ENCODE assay signal across 29 cellular contexts in the genomic region with DNA sequence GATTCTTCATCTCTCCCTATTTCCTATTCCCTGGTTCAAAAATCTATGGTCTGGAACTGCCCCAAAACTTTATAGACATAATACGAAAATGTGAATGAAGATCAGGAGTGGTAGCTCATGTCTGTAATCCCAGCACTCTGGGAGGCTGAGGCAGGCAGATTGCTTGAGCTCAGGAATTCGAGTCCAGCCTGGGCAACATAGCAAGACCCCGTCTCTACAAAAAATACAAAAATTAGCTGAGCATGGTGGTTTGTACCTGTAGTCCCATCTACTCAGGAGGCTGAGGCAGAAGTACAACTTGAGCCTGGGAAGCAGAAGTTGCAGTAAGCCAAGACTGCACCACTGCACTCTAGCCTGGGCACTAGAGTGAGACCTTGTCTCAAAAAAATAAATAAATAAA.
"Had no signal": no experiment of that assay in that cellular context is flagged by ENCODE, and none has a peak within 500 bp of the region (broad histone marks: within the 10 kb centered on the region; RNA-seq: fewer than 3 reads in every experiment).

No MANE protein-coding gene starts in this region.

- H3K4me1 Mint-ChIP-seq: stimulated activated effector memory CD8-positive, alpha-beta T cell treated with anti-CD3 and anti-CD28 coated beads, Interleukin-12 subunit alpha, Interleukin-12 subunit beta, amount 100 ng/mL, for 72 hours; stimulated activated memory B cell treated with anti-CD40 and anti-IgM and Interleukin-4, amounts not matched to agents 10 μg/mL and 1 μg/mL and 100 μg/mL, for 72 hours; stimulated activated naive B cell treated with anti-CD40 and anti-IgM and Interleukin-4, amounts not matched to agents 10 μg/mL and 1 μg/mL and 100 μg/mL, for 72 hours; stimulated activated naive CD8-positive, alpha-beta T cell treated with anti-CD3 and anti-CD28 coated beads, Interleukin-15, amount 100 ng/mL, for 72 hours had no signal

- H3K4me3 Mint-ChIP-seq: stimulated activated effector memory CD8-positive, alpha-beta T cell treated with anti-CD3 and anti-CD28 coated beads, Interleukin-12 subunit alpha, Interleukin-12 subunit beta, amount 100 ng/mL, for 72 hours; stimulated activated memory B cell treated with anti-CD40 and anti-IgM and Interleukin-4, amounts not matched to agents 10 μg/mL and 1 μg/mL and 100 μg/mL, for 72 hours; stimulated activated naive B cell treated with anti-CD40 and anti-IgM and Interleukin-4, amounts not matched to agents 10 μg/mL and 1 μg/mL and 100 μg/mL, for 72 hours; stimulated activated naive CD8-positive, alpha-beta T cell treated with anti-CD3 and anti-CD28 coated beads, Interleukin-15, amount 100 ng/mL, for 72 hours; stimulated activated naive CD8-positive, alpha-beta T cell treated with anti-CD3 and anti-CD28 coated beads, Interleukin-15, Interleukin-2, amounts not matched to agents 100 ng/mL and 50 ng/mL, for 24 hours; type B pancreatic cell had no signal

- H3K36me3 Mint-ChIP-seq: stimulated activated effector memory CD8-positive, alpha-beta T cell treated with anti-CD3 and anti-CD28 coated beads, Interleukin-12 subunit alpha, Interleukin-12 subunit beta, amount 100 ng/mL, for 72 hours; stimulated activated memory B cell treated with anti-CD40 and anti-IgM and Interleukin-4, amounts not matched to agents 10 μg/mL and 1 μg/mL and 100 μg/mL, for 72 hours; stimulated activated naive B cell treated with anti-CD40 and anti-IgM and Interleukin-4, amounts not matched to agents 10 μg/mL and 1 μg/mL and 100 μg/mL, for 72 hours had no signal

- H3K4me1 ChIP-seq: suprapubic skin, testis, thyroid gland, tibial artery, tibial nerve, upper lobe of left lung, upper lobe of right lung, uterus, vagina had no signal

- ATAC-seq: stimulated activated effector memory CD8-positive, alpha-beta T cell treated with anti-CD3 and anti-CD28 coated beads, Interleukin-12 subunit alpha, Interleukin-12 subunit beta, amount 100 ng/mL, for 72 hours; stimulated activated memory B cell treated with anti-CD40 and anti-IgM and Interleukin-4, amounts not matched to agents 10 μg/mL and 1 μg/mL and 100 μg/mL, for 72 hours; stimulated activated naive B cell treated with anti-CD40 and anti-IgM and Interleukin-4, amounts not matched to agents 10 μg/mL and 1 μg/mL and 100 μg/mL, for 72 hours; stimulated activated naive CD8-positive, alpha-beta T cell treated with anti-CD3 and anti-CD28 coated beads, Interleukin-15, amount 100 ng/mL, for 72 hours; stimulated activated naive CD8-positive, alpha-beta T cell treated with anti-CD3 and anti-CD28 coated beads, Interleukin-15, Interleukin-2, amounts not matched to agents 100 U/mL and 50 U/mL, for 24 hours; upper lobe of right lung had no signal

- H3K27ac Mint-ChIP-seq: stimulated activated effector memory CD8-positive, alpha-beta T cell treated with anti-CD3 and anti-CD28 coated beads, Interleukin-12 subunit alpha, Interleukin-12 subunit beta, amount 100 ng/mL, for 72 hours; stimulated activated memory B cell treated with anti-CD40 and anti-IgM and Interleukin-4, amounts not matched to agents 10 μg/mL and 1 μg/mL and 100 μg/mL, for 72 hours; stimulated activated naive B cell treated with anti-CD40 and anti-IgM and Interleukin-4, amounts not matched to agents 10 μg/mL and 1 μg/mL and 100 μg/mL, for 72 hours; stimulated activated naive CD8-positive, alpha-beta T cell treated with anti-CD3 and anti-CD28 coated beads, Interleukin-15, Interleukin-2, amounts not matched to agents 100 ng/mL and 50 ng/mL, for 24 hours; type B pancreatic cell had no signal

- H3K36me3 ChIP-seq: uterus had no signal

- H3K9me3 Mint-ChIP-seq: type B pancreatic cell had no signal

- DNase-seq: stimulated activated CD4-positive, alpha-beta T cell treated with anti-CD3 and anti-CD28 coated beads, Interleukin-2, amount 100 ng/mL, for 48 hours; stimulated activated CD4-positive, alpha-beta T cell treated with anti-CD3 and anti-CD28 coated beads, Interleukin-4, amount 100 ng/mL, for 1 hour; stimulated activated CD4-positive, alpha-beta T cell treated with anti-CD3 and anti-CD28 coated beads, Interleukin-4, amount 100 ng/mL, for 24 hours; stimulated activated CD4-positive, alpha-beta T cell treated with anti-CD3 and anti-CD28 coated beads, Interleukin-4, amount 100 ng/mL, for 4 hours; stimulated activated CD8-positive, alpha-beta memory T cell treated with anti-CD3 and anti-CD28 coated beads, Interleukin-4, amount 100 ng/mL, for 48 hours; stimulated activated naive B cell treated with anti-CD40 and anti-IgM and Interleukin-4, amounts not matched to agents 10 μg/mL and 1 μg/mL and 100 μg/mL, for 72 hours; stimulated activated naive CD4-positive, alpha-beta T cell; stimulated activated naive CD4-positive, alpha-beta T cell treated with Interleukin-2 at 50 U/mL for 16 hours; stimulated activated naive CD8-positive, alpha-beta T cell treated with anti-CD3 and anti-CD28 coated beads, Interleukin-15, amount 100 ng/mL, for 72 hours; stimulated activated naive CD8-positive, alpha-beta T cell treated with anti-CD3 and anti-CD28 coated beads, Interleukin-15, Interleukin-2, amounts not matched to agents 100 U/mL and 50 U/mL, for 24 hours; stomach; substantia nigra; testis; thyroid gland; tibial artery; transverse colon; trophoblast cell; upper lobe of left lung; upper lobe of right lung; uterus had no signal

- H3K9me3 ChIP-seq: suprapubic skin, testis, thyroid gland, upper lobe of right lung, vagina had no signal

- H3K4me3 ChIP-seq: stomach, suprapubic skin, testis, thoracic aorta, thyroid gland, tibial artery, tibial nerve, transverse colon, upper lobe of left lung, upper lobe of right lung, uterus, vagina had no signal

- H3K27me3 ChIP-seq: stomach, suprapubic skin, testis, thyroid gland, tibial artery, tibial nerve, transverse colon, upper lobe of left lung, upper lobe of right lung, uterus, vagina had no signal

- H3K27me3 Mint-ChIP-seq: stimulated activated memory B cell treated with anti-CD40 and anti-IgM and Interleukin-4, amounts not matched to agents 10 μg/mL and 1 μg/mL and 100 μg/mL, for 72 hours; stimulated activated naive B cell treated with anti-CD40 and anti-IgM and Interleukin-4, amounts not matched to agents 10 μg/mL and 1 μg/mL and 100 μg/mL, for 72 hours; stimulated activated naive CD8-positive, alpha-beta T cell treated with anti-CD3 and anti-CD28 coated beads, Interleukin-15, amount 100 ng/mL, for 72 hours; stimulated activated naive CD8-positive, alpha-beta T cell treated with anti-CD3 and anti-CD28 coated beads, Interleukin-15, Interleukin-2, amounts not matched to agents 100 ng/mL and 50 ng/mL, for 24 hours; type B pancreatic cell had no signal

- H3K27ac ChIP-seq: stomach, suprapubic skin, testis, thoracic aorta, thyroid gland, tibial artery, tibial nerve, transverse colon, upper lobe of left lung, upper lobe of right lung, uterus, vagina had no signal

- FAIRE-seq: urothelium cell line had no signal
